In the genomic region with DNA sequence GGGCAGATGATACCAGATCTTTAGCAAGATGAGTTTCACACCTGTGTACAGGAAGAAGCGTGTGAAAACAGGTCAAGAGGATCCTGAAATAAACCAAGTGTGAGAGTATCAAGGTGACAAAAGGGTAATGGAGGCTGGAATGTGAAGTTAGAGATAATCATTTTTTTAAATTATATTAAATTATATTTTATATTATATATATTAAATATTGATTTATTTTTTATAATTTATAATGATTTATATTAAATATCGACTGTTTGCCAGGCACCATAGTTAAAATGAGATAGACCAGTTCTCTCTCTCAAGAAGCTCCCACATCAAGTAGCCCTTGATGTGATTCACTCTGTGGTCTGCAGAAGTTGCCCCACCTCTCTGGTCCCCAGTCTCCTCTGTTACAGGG, we compare ENCODE assay signal across 12 cellular contexts.
"Had no signal": no experiment of that assay in that cellular context is flagged by ENCODE, and none has a peak within 500 bp of the region (broad histone marks: within the 10 kb centered on the region; RNA-seq: fewer than 3 reads in every experiment).

No MANE protein-coding gene starts in this region.

- H3K36me3 ChIP-seq: MG63 had no signal

- DNase-seq: MG63, NCI-H1048, NCI-H1092 treated with DMSO at 0.1 percent for 48 hours, NCI-H1417 treated with DMSO at 0.1 percent for 48 hours, NCI-H1436 treated with DMSO at 0.1 percent for 48 hours, NCI-H187 treated with DMSO at 0.1 percent for 48 hours, NCI-H2081 treated with DMSO at 0.1 percent for 48 hours, NCI-H2107, NCI-H2227 treated with DMSO at 0.1 percent for 48 hours, NCI-H226, NCI-H446 treated with DMSO at 0.1 percent for 48 hours had no signal

- H3K27me3 ChIP-seq: MG63 had no signal

- H3K4me3 ChIP-seq: MG63 had no signal

- H3K9me3 ChIP-seq: MG63 had no signal

- H3K27ac ChIP-seq: KMS-11 had no signal
